In genomic region chr17:50114849-50115357, GRCh38 we compare ENCODE assay signal across 6 cellular contexts.
DNase-seq lines count a peak whose midpoint lies in the region; ATAC-seq and TF ChIP-seq lines count a peak whose summit lies in the region.

No MANE protein-coding gene starts in this region.

- H3K27ac ChIP-seq in brain microvascular endothelial cell = no peak overlapping the region

- H3K27me3 ChIP-seq in brain microvascular endothelial cell (replicated peaks) = no peaks in the 10 kb centered on the region

- in situ Hi-C loops in brain microvascular endothelial cell (cut with HindIII; ENCODE audit: low pct_ligation_motif_present, low sequenced_read_pairs) = no loop called here

- no peak overlapping the region for H3K4me3 ChIP-seq in brain microvascular endothelial cell (ENCODE audit: low read depth, low read length)

- DNase-seq in NCI-H1105 treated with DMSO at 0.1 percent for 48 hours (lab: John Stamatoyannopoulos, UW) (peak; percentile 30), NCI-H1105 (lab: John Stamatoyannopoulos, UW) (no peak), NCI-H446 treated with DMSO at 0.1 percent for 48 hours (lab: John Stamatoyannopoulos, UW) (peak; percentile 54), brain microvascular endothelial cell (peak; percentile 74), pons (ENCODE audit: low spot score) (peak; percentile 70)

- ATAC-seq in HG02884 (IDR thresholded peaks at IDR 0.05; ENCODE audit: unreplicated experiment) = no peak

- H3K36me3 ChIP-seq in brain microvascular endothelial cell (replicated peaks) = no peaks in the 10 kb centered on the region

- peak; percentile 84 for TF ChIP-seq CTCF in brain microvascular endothelial cell (IDR thresholded peaks at IDR 0.05; ENCODE audit: low read depth, low read length, missing control alignments)
